In genomic region chr20:58828804-58829203, GRCh38 we compare ENCODE assay signal across 4 cellular contexts. TPM values are rescaled to one million over a fixed set of nuclear protein-coding genes. Genes with fewer than 3 reads are reported as not detected.
"Had no signal": no experiment of that assay in that cellular context is flagged by ENCODE, and none has a peak within 500 bp of the region (broad histone marks: within the 10 kb centered on the region; RNA-seq: fewer than 3 reads in every experiment).

No MANE protein-coding gene starts in this region.

RNA-seq across cellular contexts. Expression of gene GNAS-AS1, which starts 21.9 kb away (rescaled TPM):
- total RNA-seq: hepatocyte, posterior vena cava had no signal
- polyA plus RNA-seq: naive thymus-derived CD4-positive, alpha-beta T cell; smooth muscle cell had no signal
